In the genomic region with DNA sequence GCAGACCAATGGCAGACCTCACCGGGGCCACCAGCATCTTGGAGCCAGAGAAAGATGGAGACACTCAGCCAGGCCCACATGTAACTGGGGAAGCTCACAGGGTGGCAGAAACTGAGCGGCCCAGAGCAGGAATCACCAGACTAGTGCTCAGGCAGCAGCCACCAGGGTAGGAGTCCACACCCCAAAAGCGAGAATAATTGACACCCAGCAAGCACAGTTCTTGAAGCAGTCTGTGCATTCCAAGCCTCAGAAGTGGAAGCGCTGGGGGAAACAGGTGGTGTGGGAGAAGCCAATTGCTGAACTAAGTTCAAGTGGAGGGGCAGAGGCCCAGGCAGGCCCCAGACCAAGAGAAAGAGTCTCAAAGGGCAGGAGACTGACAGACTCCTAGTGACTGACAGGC, we compare ENCODE assay signal across 14 cellular contexts. TPM values are rescaled to one million over a fixed set of nuclear protein-coding genes. Genes with fewer than 3 reads are reported as not detected.
DNase-seq lines count a peak whose midpoint lies in the region; TF ChIP-seq lines count a peak whose summit lies in the region.
"Had no signal": no experiment of that assay in that cellular context is flagged by ENCODE, and none has a peak within 500 bp of the region (broad histone marks: within the 10 kb centered on the region; RNA-seq: fewer than 3 reads in every experiment).

No MANE protein-coding gene starts in this region.

- POLR2A ChIA-PET in MCF 10A (lab: Yijun Ruan, JAX): interaction anchor here (0.9 kb wide), 1 partner anchor 36 kb away, joined by 4 read pairs; no protein-coding TSS in a partner anchor

- peak overlapping the region; percentile 75 to 79 for H3K27ac ChIP-seq in breast epithelium
- H3K27ac ChIP-seq in cardiac muscle cell: peak overlapping the region; percentile 30
- H3K27ac ChIP-seq in trophoblast cell (ENCODE audit: low read depth, low read length): peak overlapping the region; percentile 78
- no peak overlapping the region for H3K27ac ChIP-seq in GM23248

- no peak overlapping the region for H3K23ac ChIP-seq in trophoblast cell (ENCODE audit: low read length)

- no peaks in the 10 kb centered on the region for H3K9me3 ChIP-seq in breast epithelium
- no peaks in the 10 kb centered on the region for H3K9me3 ChIP-seq in cardiac muscle cell (ENCODE audit: low read depth)
- H3K9me3 ChIP-seq in trophoblast cell (ENCODE audit: insufficient read depth, low read depth, low read length): peaks cover 3% of the 10 kb centered on the region
- no peaks in the 10 kb centered on the region for H3K9me3 ChIP-seq in GM23248 (ENCODE audit: low read depth)

- H3K27ac Mint-ChIP-seq in MCF 10A (ENCODE audit: low read depth, unreplicated experiment): no peak overlapping the region
- H3K27ac Mint-ChIP-seq: activated naive CD8-positive, alpha-beta T cell treated with anti-CD3 and anti-CD28 coated beads, Interleukin-2, amount 50 U/mL, for 24 hours; stimulated activated naive CD8-positive, alpha-beta T cell treated with anti-CD3 and anti-CD28 coated beads, Interleukin-15, amount 100 ng/mL, for 72 hours had no signal

- no peaks in the 10 kb centered on the region for H3K36me3 Mint-ChIP-seq in MCF 10A (ENCODE audit: insufficient read depth, unreplicated experiment)

- no peaks in the 10 kb centered on the region for H3K9me2 ChIP-seq in GM23248 (ENCODE audit: insufficient read depth)

- no peaks in the 10 kb centered on the region for H3K9me3 Mint-ChIP-seq in MCF 10A (ENCODE audit: unreplicated experiment)
- H3K9me3 Mint-ChIP-seq: activated naive CD8-positive, alpha-beta T cell treated with anti-CD3 and anti-CD28 coated beads, Interleukin-2, amount 50 U/mL, for 24 hours; stimulated activated naive CD8-positive, alpha-beta T cell treated with anti-CD3 and anti-CD28 coated beads, Interleukin-15, amount 100 ng/mL, for 72 hours had no signal

- intact Hi-C loops in breast epithelium (cut with DNase I; ENCODE audit: low total_unique reads): no loop called here
- intact Hi-C loops in MCF 10A (cut with micrococcal nuclease): no loop called here

- in situ Hi-C loops in GM23248 (cut with MboI): no loop called here

- H3K4me1 Mint-ChIP-seq in MCF 10A (ENCODE audit: insufficient read depth, unreplicated experiment): no peaks in the 10 kb centered on the region
- H3K4me1 Mint-ChIP-seq: activated naive CD8-positive, alpha-beta T cell treated with anti-CD3 and anti-CD28 coated beads, Interleukin-2, amount 50 U/mL, for 24 hours; stimulated activated naive CD8-positive, alpha-beta T cell treated with anti-CD3 and anti-CD28 coated beads, Interleukin-15, amount 100 ng/mL, for 72 hours had no signal

- CTCF ChIA-PET in MCF 10A (lab: Yijun Ruan, JAX): interaction anchor here (0.8 kb wide), 1 partner anchor 34 kb away, joined by 3 read pairs; no protein-coding TSS in a partner anchor

- peak overlapping the region; percentile 28 for H3K14ac ChIP-seq in trophoblast cell (ENCODE audit: low read length)

- WGBS in trophoblast cell (ENCODE audit: extremely low coverage, insufficient coverage, insufficient read length): no CpG with 5 or more reads among the region's 4 CpGs
- 74 to 83% methylated on average over 4 of the region's 4 CpGs for WGBS in GM23248 (ENCODE audit: low coverage in 1 of 2, low lambda C conversion rate in 2 of 2, missing lambda C conversion rate in 2 of 2), 2 experiments

- H2BK12ac ChIP-seq in trophoblast cell (ENCODE audit: low read length): peak overlapping the region; percentile 16

- peak overlapping the region; percentile 28 for H2BK5ac ChIP-seq in trophoblast cell (ENCODE audit: low read depth, low read length, poor library complexity)

- H3K79me2 ChIP-seq in trophoblast cell (ENCODE audit: control insufficient read depth, insufficient read depth, low read length, poor library complexity): peaks cover 2% of the 10 kb centered on the region
- H3K79me2 ChIP-seq in GM23248 (ENCODE audit: insufficient read depth): peaks cover 16% of the 10 kb centered on the region

- H3K36me3 ChIP-seq in breast epithelium: no peaks in the 10 kb centered on the region
- H3K36me3 ChIP-seq in cardiac muscle cell: peaks cover 20% of the 10 kb centered on the region
- peaks cover 55 to 67% of the 10 kb centered on the region in 2 experiments for H3K36me3 ChIP-seq in trophoblast cell (ENCODE audit: control insufficient read depth in 1 of 2, insufficient read depth in 2 of 2, low read length in 2 of 2)
- H3K36me3 ChIP-seq in GM23248 (ENCODE audit: low read depth): no peaks in the 10 kb centered on the region

- peak overlapping the region; percentile 60 for H4K91ac ChIP-seq in trophoblast cell (ENCODE audit: low read depth, low read length)

- H3F3A ChIP-seq in GM23248 (ENCODE audit: insufficient read depth): no peaks in the 10 kb centered on the region

- H4K12ac ChIP-seq in trophoblast cell (ENCODE audit: low read depth, low read length): no peak overlapping the region

- TF ChIP-seq POLR2A in breast epithelium (IDR thresholded peaks at IDR 0.05): no peak

- BruUV-seq in MCF 10A (replicated peaks; lab: Mats Ljungman, UMichigan): no TSS peak

- peak overlapping the region; percentile 44 for H3K18ac ChIP-seq in trophoblast cell (ENCODE audit: low read length)

- H3K27me3 Mint-ChIP-seq in MCF 10A (ENCODE audit: insufficient read depth, unreplicated experiment): no peaks in the 10 kb centered on the region
- H3K27me3 Mint-ChIP-seq: activated naive CD8-positive, alpha-beta T cell treated with anti-CD3 and anti-CD28 coated beads, Interleukin-2, amount 50 U/mL, for 24 hours; stimulated activated naive CD8-positive, alpha-beta T cell treated with anti-CD3 and anti-CD28 coated beads, Interleukin-15, amount 100 ng/mL, for 72 hours had no signal

- H3K4me2 ChIP-seq in trophoblast cell (ENCODE audit: low read length) (no peak overlapping the region), GM23248 (ENCODE audit: unreplicated experiment) (no peak overlapping the region)

- H2AK5ac ChIP-seq in trophoblast cell (ENCODE audit: low read length): peak overlapping the region; percentile 25

- H3K27me3 ChIP-seq in breast epithelium: no peaks in the 10 kb centered on the region
- H3K27me3 ChIP-seq in cardiac muscle cell: no peaks in the 10 kb centered on the region
- H3K27me3 ChIP-seq in trophoblast cell (ENCODE audit: insufficient read depth, low read length): no peaks in the 10 kb centered on the region
- H3K27me3 ChIP-seq in GM23248 (replicated peaks; ENCODE audit: insufficient read depth): no peaks in the 10 kb centered on the region

- no peak for TF ChIP-seq CTCF in breast epithelium (IDR thresholded peaks at IDR 0.05)
- TF ChIP-seq CTCF in MCF 10A (IDR thresholded peaks at IDR 0.05; ENCODE audit: unreplicated experiment): no peak
- no peak for TF ChIP-seq CTCF in cardiac muscle cell (IDR thresholded peaks at IDR 0.05; ENCODE audit: low read depth, low read length)

- H4K8ac ChIP-seq in trophoblast cell (ENCODE audit: low read depth, low read length): no peak overlapping the region

- DNase-seq in breast epithelium (ENCODE audit: low spot score in 2 of 2): no peak
- no peak for DNase-seq in MCF 10A (ENCODE audit: unreplicated experiment)
- DNase-seq in cardiac muscle cell (ENCODE audit: low read depth in 1 of 2, low spot score in 1 of 2): no peak
- DNase-seq in trophoblast cell: no peak
- no peak for DNase-seq in NCI-H748 treated with DMSO at 0.1 percent for 48 hours (lab: John Stamatoyannopoulos, UW)
- no peak for DNase-seq in hepatic stellate cell (ENCODE audit: low spot score)
- DNase-seq in GM23248: no peak
- DNase-seq in effector CD8-positive, alpha-beta T cell (lab: John Stamatoyannopoulos, UW): no peak
- DNase-seq: activated naive CD8-positive, alpha-beta T cell treated with anti-CD3 and anti-CD28 coated beads, Interleukin-2, amount 50 U/mL, for 24 hours; Calu3; NCI-H1694; stimulated activated naive CD8-positive, alpha-beta T cell treated with anti-CD3 and anti-CD28 coated beads, Interleukin-15, amount 100 ng/mL, for 72 hours had no signal

- H3K4ac ChIP-seq in trophoblast cell (ENCODE audit: low read depth, low read length): no peak overlapping the region

- no peaks in the 10 kb centered on the region for H4K20me1 ChIP-seq in GM23248 (ENCODE audit: insufficient read depth)

- H3K9ac ChIP-seq in trophoblast cell (ENCODE audit: low read length) (no peak overlapping the region), GM23248 (no peak overlapping the region)

- H3K4me3 ChIP-seq in breast epithelium: no peak overlapping the region
- no peak overlapping the region for H3K4me3 ChIP-seq in cardiac muscle cell
- no peak overlapping the region for H3K4me3 ChIP-seq in trophoblast cell (ENCODE audit: low read depth, low read length)
- no peak overlapping the region for H3K4me3 ChIP-seq in GM23248
- H3K4me3 ChIP-seq: K562 had no signal

- H2AFZ ChIP-seq in trophoblast cell (ENCODE audit: insufficient read depth, low read length, poor library complexity) (no peak overlapping the region), GM23248 (no peak overlapping the region)

- peaks cover 18% of the 10 kb centered on the region for H3K79me1 ChIP-seq in trophoblast cell (ENCODE audit: low read length)

- peaks cover 3 to 12% of the 10 kb centered on the region in 2 donors for H3K4me1 ChIP-seq in breast epithelium
- H3K4me1 ChIP-seq in cardiac muscle cell (ENCODE audit: low read depth): no peaks in the 10 kb centered on the region
- peaks cover 43 to 44% of the 10 kb centered on the region in 2 experiments for H3K4me1 ChIP-seq in trophoblast cell (ENCODE audit: control insufficient read depth in 1 of 2, insufficient read depth in 2 of 2, low read length in 2 of 2)
- H3K4me1 ChIP-seq in GM23248 (ENCODE audit: insufficient read depth): peaks cover 8% of the 10 kb centered on the region; the same call in 1 of the 2 replicates

- no peak overlapping the region for H3K4me3 Mint-ChIP-seq in MCF 10A (ENCODE audit: unreplicated experiment)
- H3K4me3 Mint-ChIP-seq: activated naive CD8-positive, alpha-beta T cell treated with anti-CD3 and anti-CD28 coated beads, Interleukin-2, amount 50 U/mL, for 24 hours; stimulated activated naive CD8-positive, alpha-beta T cell treated with anti-CD3 and anti-CD28 coated beads, Interleukin-15, amount 100 ng/mL, for 72 hours had no signal

- peak overlapping the region; percentile 1 for H2BK120ac ChIP-seq in trophoblast cell (ENCODE audit: insufficient read depth, low read length, poor library complexity)

RNA-seq across cellular contexts. Expression of a gene that starts 8.0 kb away (rescaled TPM):
- total RNA-seq in breast epithelium (10 to 100 TPM; 26.5 to 35.7 (median 28.6) TPM), MCF 10A (2022) (28.9 and 36.9 TPM in 2 replicates), cardiac muscle cell (214 and 233 TPM in 2 replicates)
- polyA plus RNA-seq in cardiac muscle cell (113 and 120 TPM in 2 replicates), GM23248 (2016; fragmentation: Nextera tagmentation; extraction: Ambion mirVana) (49.9 and 51.1 TPM in 2 replicates)
- 247 and 254 TPM in 2 replicates for polyA plus RNA-seq in trophoblast cell (2013)
- total RNA-seq in GM23248 (2014; rRNA removed; shearing (Covaris generic)): 111 and 134 TPM in 2 replicates

RNA-seq across cellular contexts. Expression of a gene that starts 10.7 kb away (rescaled TPM):
- 10 to 100 TPM in 1 of 3 donors, 1 to 10 TPM in 2; 1.3 to 14.1 (median 1.8) TPM for total RNA-seq in breast epithelium
- total RNA-seq in MCF 10A (2022): 22.6 and 25.9 TPM in 2 replicates
- 1.0 and 23.8 TPM in 2 replicates for total RNA-seq in cardiac muscle cell
- 64.7 and 89.3 TPM in 2 replicates for polyA plus RNA-seq in cardiac muscle cell
- 68.9 TPM in 2 replicates for polyA plus RNA-seq in trophoblast cell (2013)
- total RNA-seq in GM23248 (2014; rRNA removed; shearing (Covaris generic)): 0.32 and 5.3 TPM in 2 replicates
- polyA plus RNA-seq in GM23248 (2016; fragmentation: Nextera tagmentation; extraction: Ambion mirVana): 60.7 and 64.2 TPM in 2 replicates

RNA-seq across cellular contexts. Expression of a gene that starts 30.5 kb away (rescaled TPM):
- 100 to 1,000 TPM in 1 of 3 donors, 10 to 100 TPM in 2; 47.7 to 149 (median 55.4) TPM for total RNA-seq in breast epithelium
- total RNA-seq in MCF 10A (2022): not detected in 2 replicates
- 0.81 and 2.2 TPM in 2 replicates for total RNA-seq in cardiac muscle cell
- polyA plus RNA-seq in cardiac muscle cell: 0.91 TPM in 1 of 2 replicates, not detected in the other
- polyA plus RNA-seq in trophoblast cell (2013): 0.14 and 0.19 TPM in 2 replicates
- under 0.01 TPM in 1 of 2 replicates, not detected in the other for total RNA-seq in GM23248 (2014; rRNA removed; shearing (Covaris generic))
- polyA plus RNA-seq in GM23248 (2016; fragmentation: Nextera tagmentation; extraction: Ambion mirVana): not detected in 2 replicates
- total RNA-seq: SK-MEL-5 had no signal

Comparison
In these comparisons a context has a peak if more than half of its experiments do, and no peak if none do; other contexts are left out.
1. RNA of a gene that starts 30.5 kb away (total RNA-seq): 47.7 to 149 TPM in breast epithelium; 0.81 to 2.2 TPM in cardiac muscle cell, not detected in MCF 10A and under 0.01 TPM in GM23248; every median in the first group is over 10 times any median in the second.